Comparison of ENCODE assay signal across 12 cellular contexts in the genomic region with DNA sequence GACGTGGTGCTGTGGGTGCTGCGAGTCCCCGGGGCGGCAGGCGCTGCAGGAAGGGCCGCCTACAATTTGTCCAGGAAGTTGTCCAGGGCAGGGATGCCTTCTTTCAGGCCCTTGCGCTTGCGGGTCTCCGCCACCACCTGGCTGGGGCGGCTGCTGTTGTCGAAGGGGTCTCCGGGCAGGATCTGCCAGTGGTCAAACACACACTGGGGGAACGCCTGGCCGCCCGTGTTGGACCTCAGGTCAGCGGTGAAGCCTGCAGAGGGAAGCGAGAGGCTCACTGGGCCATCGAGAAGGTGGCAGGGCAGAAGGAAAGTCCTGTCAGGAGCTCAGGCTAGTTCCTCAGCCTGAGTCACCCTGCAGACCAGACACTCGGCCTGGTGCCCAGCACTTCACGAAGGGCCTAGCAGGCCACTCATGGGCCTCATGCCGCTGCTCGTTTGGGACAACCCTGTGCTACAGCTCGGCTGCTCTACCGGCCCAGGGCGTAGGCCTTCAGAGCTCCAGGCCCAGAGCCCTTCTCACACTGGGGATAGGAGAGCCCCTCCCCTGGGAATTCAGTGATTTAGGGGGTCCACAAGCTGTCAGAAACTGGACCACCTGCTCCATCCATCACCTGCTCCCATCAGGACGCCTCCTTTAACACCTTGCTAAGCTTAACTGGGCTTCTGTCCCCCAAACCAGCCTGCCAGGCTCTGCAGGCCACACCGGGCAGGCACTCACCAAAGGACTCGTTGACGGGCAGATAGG. TPM values are rescaled to one million over a fixed set of nuclear protein-coding genes. Genes with fewer than 3 reads are reported as not detected.
DNase-seq lines count a peak whose midpoint lies in the region; ATAC-seq and TF ChIP-seq lines count a peak whose summit lies in the region.
"Had no signal": no experiment of that assay in that cellular context is flagged by ENCODE, and none has a peak within 500 bp of the region (broad histone marks: within the 10 kb centered on the region; RNA-seq: fewer than 3 reads in every experiment).

No MANE protein-coding gene starts in this region.

- H3K4me1 ChIP-seq in HUES48 (ENCODE audit: control insufficient read depth, insufficient read depth, low read length) (no peaks in the 10 kb centered on the region), body of pancreas (peaks cover 7% of the 10 kb centered on the region), osteoblast (ENCODE audit: insufficient read depth, low read length) (no peaks in the 10 kb centered on the region), uterus (no peaks in the 10 kb centered on the region)

- intact Hi-C loops in body of pancreas (cut with DNase I) (no loop called here), uterus (cut with DNase I; ENCODE audit: low total_unique reads) (no loop called here)

- H3K27me3 ChIP-seq in HUES48 (ENCODE audit: control insufficient read depth, insufficient read depth, low read length): no peaks in the 10 kb centered on the region
- H3K27me3 ChIP-seq in body of pancreas: no peaks in the 10 kb centered on the region
- H3K27me3 ChIP-seq in osteoblast (ENCODE audit: insufficient read depth, low read length): no peaks in the 10 kb centered on the region
- H3K27me3 ChIP-seq in uterus: no peaks in the 10 kb centered on the region

- no peak for TF ChIP-seq CTCF in body of pancreas (IDR thresholded peaks at IDR 0.05)
- no peak for TF ChIP-seq CTCF in osteoblast (IDR thresholded peaks at IDR 0.05; ENCODE audit: extremely low read depth, low read depth, low read length)
- TF ChIP-seq CTCF in uterus (IDR thresholded peaks at IDR 0.05): no peak

- H3K79me2 ChIP-seq in osteoblast (ENCODE audit: insufficient read depth, low read length): peaks cover 64% of the 10 kb centered on the region

- 81 to 93% methylated on average over 16 to 26 of the region's 29 CpGs for whole genome bisulfite sequencing in body of pancreas, 2 donors

- H3K36me3 ChIP-seq in HUES48 (ENCODE audit: control insufficient read depth, insufficient read depth, low read length) (peaks cover 73% of the 10 kb centered on the region), body of pancreas (replicated peaks in 1 of 2; ENCODE audit: insufficient read depth in 1 of 2, low read depth in 2 of 2) (peaks cover 34 to 53% of the 10 kb centered on the region in 2 donors), osteoblast (ENCODE audit: insufficient read depth, low read length) (peaks cover 70% of the 10 kb centered on the region), uterus (no peaks in the 10 kb centered on the region)

- H3K9me3 ChIP-seq in HUES48 (ENCODE audit: control insufficient read depth, insufficient read depth, low read length): no peaks in the 10 kb centered on the region
- no peaks in the 10 kb centered on the region for H3K9me3 ChIP-seq in body of pancreas
- H3K9me3 ChIP-seq in osteoblast (ENCODE audit: low read depth, low read length): no peaks in the 10 kb centered on the region
- H3K9me3 ChIP-seq in uterus: no peaks in the 10 kb centered on the region

- H3K9ac ChIP-seq in HUES48 (ENCODE audit: low read depth, low read length): no peak overlapping the region

- no peak overlapping the region for H2AFZ ChIP-seq in osteoblast (ENCODE audit: low read length)

- no peak overlapping the region for H3K4me3 ChIP-seq in HUES48 (ENCODE audit: low read depth, low read length)
- no peak overlapping the region for H3K4me3 ChIP-seq in body of pancreas
- H3K4me3 ChIP-seq in osteoblast (ENCODE audit: insufficient read depth, low read length): no peak overlapping the region
- no peak overlapping the region for H3K4me3 ChIP-seq in uterus
- H3K4me3 ChIP-seq: SK-N-MC had no signal

- H3K27ac ChIP-seq in HUES48 (ENCODE audit: low read depth, low read length) (peak overlapping the region; percentile 42), body of pancreas (no peak overlapping the region), osteoblast (ENCODE audit: low read depth, low read length) (no peak overlapping the region), uterus (no peak overlapping the region)

- H3K4me2 ChIP-seq in osteoblast (ENCODE audit: insufficient read depth, low read length): no peak overlapping the region

- peaks cover 67% of the 10 kb centered on the region for H4K20me1 ChIP-seq in osteoblast (ENCODE audit: insufficient read depth, low read length)

- ATAC-seq in body of pancreas (no peak), GM18520 (IDR thresholded peaks at IDR 0.05; ENCODE audit: unreplicated experiment) (no peak), GM19395 (IDR thresholded peaks at IDR 0.05; ENCODE audit: unreplicated experiment) (no peak)

- TF ChIP-seq POLR2A in body of pancreas (IDR thresholded peaks at IDR 0.05): no peak
- TF ChIP-seq POLR2A in uterus (IDR thresholded peaks at IDR 0.05): no peak

- peak; percentile 54 for DNase-seq in ELR (ENCODE audit: low read depth)
- peak in 3 of 4 donors; percentile 14 to 62 (median 20) for DNase-seq in body of pancreas
- DNase-seq in osteoblast (ENCODE audit: insufficient read length, low spot score, missing footprints): peak; percentile 94
- no peak for DNase-seq in uterus
- DNase-seq: activated CD4-positive, alpha-beta T cell treated with anti-CD3 and anti-CD28 coated beads, Interleukin-2, amount 50 U/mL, for 4 hours; aorta; NCI-H226 had no signal

RNA-seq across cellular contexts. Expression of a gene that starts 5.8 kb away (rescaled TPM):
- total RNA-seq in body of pancreas: 10 to 100 TPM; 44.5 to 47.7 TPM
- total RNA-seq in osteoblast: 122 and 131 TPM in 2 replicates
- 100 to 1,000 TPM in 2 of 4 donors, 10 to 100 TPM in 1, 1 to 10 TPM in 1; 7.1 to 119 (median 91.9) TPM for total RNA-seq in uterus

RNA-seq across cellular contexts. Expression of a gene that starts 8.6 kb away (rescaled TPM):
- total RNA-seq in body of pancreas (1,000 to 10,000 TPM; 1,656 to 1,704 TPM), osteoblast (2,656 and 2,968 TPM in 2 replicates), uterus (1,000 to 10,000 TPM in 2 of 4 donors, 100 to 1,000 TPM in 2; 936 to 2,469 (median 1,635) TPM)

RNA-seq across cellular contexts. Expression of a gene that starts 30.9 kb away (rescaled TPM):
- total RNA-seq in body of pancreas (10 to 100 TPM; 12.7 to 17.1 TPM), osteoblast (14.7 and 21.4 TPM in 2 replicates), uterus (10 to 100 TPM in 3 of 4 donors, 1 to 10 TPM in 1; 10.0 to 39.4 (median 23.4) TPM)

RNA-seq across cellular contexts. Expression of a gene that starts 43.8 kb away (rescaled TPM):
- total RNA-seq in body of pancreas (not detected), osteoblast (not detected in 2 replicates), uterus (under 1 TPM in 1 of 4 donors, not detected in 3; 0.67 TPM)
- total RNA-seq: osteocyte had no signal

Comparison
In these comparisons a context has a peak if more than half of its experiments do, and no peak if none do; other contexts are left out.
1. DNase-seq: peak in ELR (single experiment), body of pancreas (3 of 4) and osteoblast (single experiment); none in uterus (0 of 2).